ENCODE assay signal across 8 cellular contexts in genomic region chr15:56366211-56366610, GRCh38. TPM values are rescaled to one million over a fixed set of nuclear protein-coding genes. Genes with fewer than 3 reads are reported as not detected.
DNase-seq lines count a peak whose midpoint lies in the region; ATAC-seq, FAIRE-seq and TF ChIP-seq lines count a peak whose summit lies in the region.

No MANE protein-coding gene starts in this region.

- TF ChIP-seq CTCF in PC-3 (conservative IDR thresholded peaks at IDR 0.05; ENCODE audit: low read depth, low read length) = no peak
- no peak for TF ChIP-seq CTCF in esophagus muscularis mucosa (IDR thresholded peaks at IDR 0.05)
- no peak for TF ChIP-seq CTCF in retinal pigment epithelial cell (conservative IDR thresholded peaks at IDR 0.05; ENCODE audit: low read depth, low read length)

- peak overlapping the region; percentile 97 for H3K4me3 ChIP-seq in PC-3 (ENCODE audit: low read length)
- peak overlapping the region; percentile 65 to 82 (median 73) for H3K4me3 ChIP-seq in esophagus muscularis mucosa
- peak overlapping the region; percentile 65 for H3K4me3 ChIP-seq in retinal pigment epithelial cell (ENCODE audit: low read length)

- CTCF ChIA-PET in PC-3 (lab: Charles Lee) = no interaction called here

- DNase-seq in GM12891 (ENCODE audit: insufficient read length, low spot score) (no peak), PC-3 (peak; percentile 3), esophagus muscularis mucosa (ENCODE audit: extremely low spot score) (no peak), retinal pigment epithelial cell (ENCODE audit: low read depth) (no peak), DMS79 treated with DMSO at 0.1 percent for 48 hours (lab: John Stamatoyannopoulos, UW) (no peak)
- DNase-seq in activated CD4-positive, alpha-beta T cell treated with anti-CD3 and anti-CD28 coated beads, Interleukin-2, amount 50 U/mL, for 48 hours = no peak

- H3K79me2 ChIP-seq in PC-3 (ENCODE audit: low read length) = no peaks in the 10 kb centered on the region

- H3K4me1 ChIP-seq in PC-3 (ENCODE audit: insufficient read depth, low read length) = no peaks in the 10 kb centered on the region
- H3K4me1 ChIP-seq in esophagus muscularis mucosa = peaks cover 0 to 16% (median 14%) of the 10 kb centered on the region in 4 donors

- H3K9me3 ChIP-seq in PC-3 (ENCODE audit: low read length) (no peaks in the 10 kb centered on the region), esophagus muscularis mucosa (no peaks in the 10 kb centered on the region)

- 21% methylated on average over 2 of the region's 2 CpGs for WGBS in esophagus muscularis mucosa

- H3F3A ChIP-seq in PC-3 (ENCODE audit: low read length, unreplicated experiment) = no peaks in the 10 kb centered on the region

- no peak for ATAC-seq in PC-3
- no peak for ATAC-seq in GM21528 (IDR thresholded peaks at IDR 0.05; ENCODE audit: low FRiP score, unreplicated experiment)
- no peak for ATAC-seq in HG03457 (IDR thresholded peaks at IDR 0.05; ENCODE audit: unreplicated experiment)

- POLR2A ChIA-PET in PC-3 (lab: Charles Lee; ENCODE audit: unreplicated experiment) = no interaction called here

- no peaks in the 10 kb centered on the region for H4K20me1 ChIP-seq in PC-3 (ENCODE audit: low read length)

- TF ChIP-seq POLR2A in GM12891 (IDR thresholded peaks at IDR 0.05; ENCODE audit: low read depth, low read length) = no peak
- no peak for TF ChIP-seq POLR2A in esophagus muscularis mucosa (IDR thresholded peaks at IDR 0.05; ENCODE audit: low read depth)

- no peak for TF ChIP-seq EP300 in esophagus muscularis mucosa (IDR thresholded peaks at IDR 0.05)

- H3K9ac ChIP-seq in PC-3 (ENCODE audit: low read length) = peak overlapping the region; percentile 72; the same call in 1 of the 2 replicates

- H3K27ac ChIP-seq in PC-3 (ENCODE audit: low read length) = no peak overlapping the region
- H3K27ac ChIP-seq in esophagus muscularis mucosa (replicated peaks in 1 of 4) = no peak overlapping the region

- FAIRE-seq in GM12891 (lab: Jason Lieb, UNC) = no peak

- H2AFZ ChIP-seq in PC-3 (ENCODE audit: low read length) = peak overlapping the region; percentile 99

- intact Hi-C loops in PC-3 (cut with micrococcal nuclease) (loop anchor here (5.0 kb wide), 1 partner anchor 119 kb away; no protein-coding TSS in a partner anchor), esophagus muscularis mucosa (cut with DNase I) (no loop called here)

- peak overlapping the region; percentile 84 for H3K4me2 ChIP-seq in PC-3 (ENCODE audit: low read length)

- H3K9me2 ChIP-seq in PC-3 (replicated peaks; ENCODE audit: low read length) = no peaks in the 10 kb centered on the region

- H3K27me3 ChIP-seq in PC-3 (ENCODE audit: low read length) = no peaks in the 10 kb centered on the region
- H3K27me3 ChIP-seq in esophagus muscularis mucosa = no peaks in the 10 kb centered on the region

- H3K36me3 ChIP-seq in PC-3 (ENCODE audit: low read depth, low read length) = no peaks in the 10 kb centered on the region
- H3K36me3 ChIP-seq in esophagus muscularis mucosa = no peaks in the 10 kb centered on the region

- BruUV-seq in PC-3 (replicated peaks; lab: Mats Ljungman, UMichigan) = no TSS peak

TF ChIP-seq in GM12891, 5 proteins besides CTCF, POLR2A, EP300 and RAD21:
- TF ChIP-seq TAF1 (IDR thresholded peaks at IDR 0.05; ENCODE audit: low read depth, low read length) (no peak), SPI1 (IDR thresholded peaks at IDR 0.05; ENCODE audit: low read depth, low read length) (0 out of 2 replicates have a peak, but pooled peaks have one; percentile 8), POU2F2 (IDR thresholded peaks at IDR 0.05; ENCODE audit: low read depth, low read length) (no peak)

RNA-seq across cellular contexts. Expression of gene TEX9, which starts 1.0 kb away (rescaled TPM):
- polyA plus RNA-seq in GM12891 (2012; ENCODE audit: low read depth, missing spikeins) = 12.9 TPM
- total RNA-seq in PC-3 (2014; rRNA removed) (2.4 and 3.3 TPM in 2 replicates), esophagus muscularis mucosa (1 to 10 TPM; 3.1 to 5.4 (median 3.9) TPM)
